ENCODE assay signal across 8 cellular contexts in the genomic region with DNA sequence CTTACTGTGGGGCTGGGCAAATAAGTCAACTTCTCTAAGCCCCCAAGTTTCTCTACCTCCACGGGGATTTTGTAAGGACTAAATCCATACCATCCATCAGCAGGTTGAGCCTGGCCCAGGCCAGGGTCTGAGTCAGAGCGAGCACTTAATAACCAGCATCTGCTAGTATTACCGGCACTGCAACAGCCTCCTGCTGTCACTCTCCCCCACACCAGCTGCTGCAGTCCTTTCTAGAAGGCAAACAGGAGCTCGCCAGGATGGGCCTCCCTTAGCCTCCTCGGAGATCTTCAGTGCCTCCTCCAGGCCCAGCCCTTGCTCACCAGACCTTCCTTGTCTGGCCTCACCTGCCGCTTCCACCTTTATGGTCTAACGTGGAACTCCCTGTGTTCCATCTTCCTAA. TPM values are rescaled to one million over a fixed set of nuclear protein-coding genes. Genes with fewer than 3 reads are reported as not detected.
A peak's percentile ranks its signal among the peaks of the same experiment; 100 is the strongest.
DNase-seq lines count a peak whose midpoint lies in the region; ATAC-seq and TF ChIP-seq lines count a peak whose summit lies in the region.

No MANE protein-coding gene starts in this region.

- intact Hi-C loops in psoas muscle (cut with DNase I): loop anchor here (5.0 to 10.0 kb wide), 3 partner anchors 91 to 193 kb away; no protein-coding TSS in a partner anchor

- H3K36me3 ChIP-seq in RWPE2 (ENCODE audit: low read depth) (peaks cover 7% of the 10 kb centered on the region; the same call in 1 of the 2 replicates), psoas muscle (ENCODE audit: insufficient read depth in 1 of 2, low read depth in 1 of 2) (no peaks in the 10 kb centered on the region)

- ATAC-seq in RWPE2 (ENCODE audit: low read depth) (no peak), psoas muscle (peak; percentile 21 to 43 (median 38)), HG03280 (IDR thresholded peaks at IDR 0.05; ENCODE audit: unreplicated experiment) (no peak), SK-N-SH treated with all-trans-retinoic acid at 6 μM for 48 hours (no peak)

- H3K27ac ChIP-seq in RWPE2 (ENCODE audit: poor library complexity, severe bottlenecking) (peak overlapping the region; percentile 70), psoas muscle (peak overlapping the region; percentile 99)

- H3K4me1 ChIP-seq in RWPE2 (ENCODE audit: insufficient read depth, poor library complexity, severe bottlenecking) (peaks cover 28% of the 10 kb centered on the region), psoas muscle (peaks cover 70% of the 10 kb centered on the region)

- no peaks in the 10 kb centered on the region for H3K27me3 ChIP-seq in RWPE2 (ENCODE audit: insufficient read depth, poor library complexity, severe bottlenecking)
- H3K27me3 ChIP-seq in psoas muscle (ENCODE audit: insufficient read depth in 3 of 3, low read length in 2 of 3): no peaks in the 10 kb centered on the region

- H3K4me3 ChIP-seq in RWPE2 (ENCODE audit: severe bottlenecking): no peak overlapping the region
- peak overlapping the region; percentile 99 for H3K4me3 ChIP-seq in fibroblast of the aortic adventitia (ENCODE audit: low read depth, low read length)
- H3K4me3 ChIP-seq in psoas muscle: peak overlapping the region; percentile 95

- no peaks in the 10 kb centered on the region for H3K9me3 ChIP-seq in RWPE2 (ENCODE audit: severe bottlenecking)
- H3K9me3 ChIP-seq in psoas muscle: no peaks in the 10 kb centered on the region

- DNase-seq in DMS 273 (lab: John Stamatoyannopoulos, UW; ENCODE audit: unreplicated experiment) (peak; percentile 98), RWPE2 (ENCODE audit: low spot score) (no peak), fibroblast of the aortic adventitia (ENCODE audit: low read depth) (peak; percentile 26), psoas muscle (peak; percentile 60 to 73), NCI-H2227 treated with DMSO at 0.1 percent for 48 hours (lab: John Stamatoyannopoulos, UW) (no peak), RKO (ENCODE audit: low spot score) (no peak)

- TF ChIP-seq CTCF in RWPE2 (IDR thresholded peaks at IDR 0.05; ENCODE audit: poor library complexity, severe bottlenecking) (no peak), fibroblast of the aortic adventitia (IDR thresholded peaks at IDR 0.05; ENCODE audit: insufficient read depth, low read length) (no peak), psoas muscle (IDR thresholded peaks at IDR 0.05) (no peak)

- 32 to 44% (median 39%) methylated on average over 7 of the region's 7 CpGs for WGBS in psoas muscle, 3 donors

TF ChIP-seq in SK-N-SH treated with all-trans-retinoic acid at 6 μM for 48 hours, 23 proteins besides CTCF, POLR2A, EP300 and RAD21:
- TF ChIP-seq TOX (CRISPR knock-in tag; IDR thresholded peaks at IDR 0.05; ENCODE audit: borderline replicate concordance): no peak
- TF ChIP-seq CSDC2 (CRISPR knock-in tag; IDR thresholded peaks at IDR 0.05): no peak
- TF ChIP-seq GLIS3 (CRISPR knock-in tag; IDR thresholded peaks at IDR 0.05): no peak
- no peak for TF ChIP-seq PPARA (CRISPR knock-in tag; IDR thresholded peaks at IDR 0.05; ENCODE audit: borderline replicate concordance)
- TF ChIP-seq, protein P1, sequence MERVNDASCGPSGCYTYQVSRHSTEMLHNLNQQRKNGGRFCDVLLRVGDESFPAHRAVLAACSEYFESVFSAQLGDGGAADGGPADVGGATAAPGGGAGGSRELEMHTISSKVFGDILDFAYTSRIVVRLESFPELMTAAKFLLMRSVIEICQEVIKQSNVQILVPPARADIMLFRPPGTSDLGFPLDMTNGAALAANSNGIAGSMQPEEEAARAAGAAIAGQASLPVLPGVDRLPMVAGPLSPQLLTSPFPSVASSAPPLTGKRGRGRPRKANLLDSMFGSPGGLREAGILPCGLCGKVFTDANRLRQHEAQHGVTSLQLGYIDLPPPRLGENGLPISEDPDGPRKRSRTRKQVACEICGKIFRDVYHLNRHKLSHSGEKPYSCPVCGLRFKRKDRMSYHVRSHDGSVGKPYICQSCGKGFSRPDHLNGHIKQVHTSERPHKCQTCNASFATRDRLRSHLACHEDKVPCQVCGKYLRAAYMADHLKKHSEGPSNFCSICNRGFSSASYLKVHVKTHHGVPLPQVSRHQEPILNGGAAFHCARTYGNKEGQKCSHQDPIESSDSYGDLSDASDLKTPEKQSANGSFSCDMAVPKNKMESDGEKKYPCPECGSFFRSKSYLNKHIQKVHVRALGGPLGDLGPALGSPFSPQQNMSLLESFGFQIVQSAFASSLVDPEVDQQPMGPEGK (CRISPR knock-in tag; IDR thresholded peaks at IDR 0.05; ENCODE audit: borderline replicate concordance): no peak
- no peak for TF ChIP-seq ZFP3 (CRISPR knock-in tag; IDR thresholded peaks at IDR 0.05)
- TF ChIP-seq, protein P2, sequence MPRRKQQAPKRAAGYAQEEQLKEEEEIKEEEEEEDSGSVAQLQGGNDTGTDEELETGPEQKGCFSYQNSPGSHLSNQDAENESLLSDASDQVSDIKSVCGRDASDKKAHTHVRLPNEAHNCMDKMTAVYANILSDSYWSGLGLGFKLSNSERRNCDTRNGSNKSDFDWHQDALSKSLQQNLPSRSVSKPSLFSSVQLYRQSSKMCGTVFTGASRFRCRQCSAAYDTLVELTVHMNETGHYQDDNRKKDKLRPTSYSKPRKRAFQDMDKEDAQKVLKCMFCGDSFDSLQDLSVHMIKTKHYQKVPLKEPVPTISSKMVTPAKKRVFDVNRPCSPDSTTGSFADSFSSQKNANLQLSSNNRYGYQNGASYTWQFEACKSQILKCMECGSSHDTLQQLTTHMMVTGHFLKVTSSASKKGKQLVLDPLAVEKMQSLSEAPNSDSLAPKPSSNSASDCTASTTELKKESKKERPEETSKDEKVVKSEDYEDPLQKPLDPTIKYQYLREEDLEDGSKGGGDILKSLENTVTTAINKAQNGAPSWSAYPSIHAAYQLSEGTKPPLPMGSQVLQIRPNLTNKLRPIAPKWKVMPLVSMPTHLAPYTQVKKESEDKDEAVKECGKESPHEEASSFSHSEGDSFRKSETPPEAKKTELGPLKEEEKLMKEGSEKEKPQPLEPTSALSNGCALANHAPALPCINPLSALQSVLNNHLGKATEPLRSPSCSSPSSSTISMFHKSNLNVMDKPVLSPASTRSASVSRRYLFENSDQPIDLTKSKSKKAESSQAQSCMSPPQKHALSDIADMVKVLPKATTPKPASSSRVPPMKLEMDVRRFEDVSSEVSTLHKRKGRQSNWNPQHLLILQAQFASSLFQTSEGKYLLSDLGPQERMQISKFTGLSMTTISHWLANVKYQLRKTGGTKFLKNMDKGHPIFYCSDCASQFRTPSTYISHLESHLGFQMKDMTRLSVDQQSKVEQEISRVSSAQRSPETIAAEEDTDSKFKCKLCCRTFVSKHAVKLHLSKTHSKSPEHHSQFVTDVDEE (CRISPR knock-in tag; IDR thresholded peaks at IDR 0.05): no peak
- TF ChIP-seq ZFP30 (CRISPR knock-in tag; IDR thresholded peaks at IDR 0.05): no peak
- no peak for TF ChIP-seq BACH2 (CRISPR knock-in tag; IDR thresholded peaks at IDR 0.05; ENCODE audit: borderline replicate concordance)
- TF ChIP-seq, protein P3, sequence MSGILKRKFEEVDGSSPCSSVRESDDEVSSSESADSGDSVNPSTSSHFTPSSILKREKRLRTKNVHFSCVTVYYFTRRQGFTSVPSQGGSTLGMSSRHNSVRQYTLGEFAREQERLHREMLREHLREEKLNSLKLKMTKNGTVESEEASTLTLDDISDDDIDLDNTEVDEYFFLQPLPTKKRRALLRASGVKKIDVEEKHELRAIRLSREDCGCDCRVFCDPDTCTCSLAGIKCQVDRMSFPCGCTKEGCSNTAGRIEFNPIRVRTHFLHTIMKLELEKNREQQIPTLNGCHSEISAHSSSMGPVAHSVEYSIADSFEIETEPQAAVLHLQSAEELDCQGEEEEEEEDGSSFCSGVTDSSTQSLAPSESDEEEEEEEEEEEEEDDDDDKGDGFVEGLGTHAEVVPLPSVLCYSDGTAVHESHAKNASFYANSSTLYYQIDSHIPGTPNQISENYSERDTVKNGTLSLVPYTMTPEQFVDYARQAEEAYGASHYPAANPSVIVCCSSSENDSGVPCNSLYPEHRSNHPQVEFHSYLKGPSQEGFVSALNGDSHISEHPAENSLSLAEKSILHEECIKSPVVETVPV (CRISPR knock-in tag; IDR thresholded peaks at IDR 0.05): no peak
TF ChIP-seq in SK-N-SH treated with all-trans-retinoic acid at 6 μM for 48 hours: peak in this region for 0.

RNA-seq across cellular contexts. Expression of a gene that starts 3.2 kb away (rescaled TPM):
- total RNA-seq in fibroblast of the aortic adventitia (ENCODE audit: low replicate concordance) (63.4 and 66.0 TPM in 2 replicates), psoas muscle (100 to 1,000 TPM; 124 to 182 (median 159) TPM)
- polyA plus RNA-seq in psoas muscle: 100 to 1,000 TPM; 103 to 123 (median 109) TPM

RNA-seq across cellular contexts. Expression of a gene that starts 27.7 kb away (rescaled TPM):
- total RNA-seq in fibroblast of the aortic adventitia (ENCODE audit: low replicate concordance): 2.5 and 2.9 TPM in 2 replicates
- 10 to 100 TPM in 1 of 4 donors, 1 to 10 TPM in 3; 5.9 to 11.2 (median 8.1) TPM for total RNA-seq in psoas muscle
- 10 to 100 TPM in 1 of 3 donors, 1 to 10 TPM in 2; 3.8 to 21.5 (median 9.7) TPM for polyA plus RNA-seq in psoas muscle

RNA-seq across cellular contexts. Expression of a gene that starts 40.0 kb away (rescaled TPM):
- not detected in 2 replicates for total RNA-seq in fibroblast of the aortic adventitia (ENCODE audit: low replicate concordance)
- under 1 TPM; 0.13 to 0.54 (median 0.25) TPM for total RNA-seq in psoas muscle
- polyA plus RNA-seq in psoas muscle: under 1 TPM in 2 of 3 donors, not detected in 1; 0.12 to 0.18 TPM

Comparison
In these comparisons a context has a peak if more than half of its experiments do, and no peak if none do; other contexts are left out.
1. DNase-seq: peak in DMS 273 (single experiment), fibroblast of the aortic adventitia (single experiment) and psoas muscle (2 of 2); none in RWPE2 (single experiment), NCI-H2227 treated with DMSO at 0.1 percent for 48 hours (single experiment) and RKO (single experiment).
2. ATAC-seq: peak in psoas muscle (4 of 4); none in RWPE2 (single experiment), HG03280 (single experiment) and SK-N-SH treated with all-trans-retinoic acid at 6 μM for 48 hours (single experiment).